ENCODE assay signal across 1 cellular context in genomic region chr9:136864996-136865767, GRCh38.
TF ChIP-seq lines count a peak whose summit lies in the region.

No MANE protein-coding gene starts in this region.

TF ChIP-seq in K562, 482 proteins besides CTCF, POLR2A, EP300 and RAD21:
- TF ChIP-seq ZNF407 (IDR thresholded peaks at IDR 0.05; ENCODE audit: low read depth) (no peak), CEBPG (CRISPR knock-in tag; IDR thresholded peaks at IDR 0.05) (peak; percentile 79; the same call in 1 of the 2 replicates), CEBPG (tag; conservative IDR thresholded peaks at IDR 0.05 in 1 of 2, IDR thresholded peaks at IDR 0.05 in 1 of 2) (0 out of 4 replicates have a peak, but pooled peaks of 1 of the 2 experiments have one; percentile 55), ZC3H11A (IDR thresholded peaks at IDR 0.05; ENCODE audit: low read depth, low read length) (no peak), E2F6 (IDR thresholded peaks at IDR 0.05; ENCODE audit: borderline replicate concordance in 1 of 2, extremely low read depth in 1 of 2, insufficient read depth in 1 of 2, insufficient read length in 1 of 2, low read depth in 1 of 2, low read length in 1 of 2, poor library complexity in 1 of 2, severe bottlenecking in 1 of 2) (peak in 1 of 2 experiments; percentile 1), USF1 (CRISPR knock-in tag; IDR thresholded peaks at IDR 0.05) (no peak), ZNF274 (IDR thresholded peaks at IDR 0.05; ENCODE audit: borderline replicate concordance, low read depth, low read length) (no peak), SAFB (IDR thresholded peaks at IDR 0.05; ENCODE audit: borderline replicate concordance, low read depth, low read length) (no peak), BRD9 (IDR thresholded peaks at IDR 0.05; ENCODE audit: low read depth, partially characterized antibody) (no peak), RBFOX2 (IDR thresholded peaks at IDR 0.05; ENCODE audit: low read depth, low read length) (0 out of 2 replicates have a peak, but pooled peaks have one; percentile 2), RBM15 (IDR thresholded peaks at IDR 0.05; ENCODE audit: insufficient read depth, low read length) (no peak), HDAC8 (tag; IDR thresholded peaks at IDR 0.05) (no peak), SETDB1 (IDR thresholded peaks at IDR 0.05; ENCODE audit: low read length) (no peak), SIN3B (IDR thresholded peaks at IDR 0.05; ENCODE audit: low read depth) (no peak)
- TF ChIP-seq, protein P1, sequence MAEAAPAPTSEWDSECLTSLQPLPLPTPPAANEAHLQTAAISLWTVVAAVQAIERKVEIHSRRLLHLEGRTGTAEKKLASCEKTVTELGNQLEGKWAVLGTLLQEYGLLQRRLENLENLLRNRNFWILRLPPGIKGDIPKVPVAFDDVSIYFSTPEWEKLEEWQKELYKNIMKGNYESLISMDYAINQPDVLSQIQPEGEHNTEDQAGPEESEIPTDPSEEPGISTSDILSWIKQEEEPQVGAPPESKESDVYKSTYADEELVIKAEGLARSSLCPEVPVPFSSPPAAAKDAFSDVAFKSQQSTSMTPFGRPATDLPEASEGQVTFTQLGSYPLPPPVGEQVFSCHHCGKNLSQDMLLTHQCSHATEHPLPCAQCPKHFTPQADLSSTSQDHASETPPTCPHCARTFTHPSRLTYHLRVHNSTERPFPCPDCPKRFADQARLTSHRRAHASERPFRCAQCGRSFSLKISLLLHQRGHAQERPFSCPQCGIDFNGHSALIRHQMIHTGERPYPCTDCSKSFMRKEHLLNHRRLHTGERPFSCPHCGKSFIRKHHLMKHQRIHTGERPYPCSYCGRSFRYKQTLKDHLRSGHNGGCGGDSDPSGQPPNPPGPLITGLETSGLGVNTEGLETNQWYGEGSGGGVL (CRISPR knock-in tag; IDR thresholded peaks at IDR 0.05) = no peak
- TF ChIP-seq, protein P2, sequence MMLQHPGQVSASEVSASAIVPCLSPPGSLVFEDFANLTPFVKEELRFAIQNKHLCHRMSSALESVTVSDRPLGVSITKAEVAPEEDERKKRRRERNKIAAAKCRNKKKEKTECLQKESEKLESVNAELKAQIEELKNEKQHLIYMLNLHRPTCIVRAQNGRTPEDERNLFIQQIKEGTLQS (IDR thresholded peaks at IDR 0.05) = peak; percentile 49; the same call in 1 of the 2 replicates
- TF ChIP-seq, protein P2 (CRISPR knock-in tag; conservative IDR thresholded peaks at IDR 0.05) = no peak
